Comparison of ENCODE assay signal across 10 cellular contexts in genomic region chr6:157536218-157536534, GRCh38.
DNase-seq lines count a peak whose midpoint lies in the region; TF ChIP-seq lines count a peak whose summit lies in the region.
"Had no signal": no experiment of that assay in that cellular context is flagged by ENCODE, and none has a peak within 500 bp of the region (broad histone marks: within the 10 kb centered on the region; RNA-seq: fewer than 3 reads in every experiment).

No MANE protein-coding gene starts in this region.

- H3K4me3 ChIP-seq in PC-9 = peak overlapping the region; percentile 32; the same call in 1 of the 2 replicates
- H3K4me3 ChIP-seq in endocrine pancreas (ENCODE audit: control insufficient read depth, insufficient read depth, low read length) = peak overlapping the region; percentile 15
- H3K4me3 ChIP-seq in skeletal muscle tissue (ENCODE audit: low read length in 3 of 3) = no peak overlapping the region
- H3K4me3 ChIP-seq: testis had no signal

- H3K9me3 ChIP-seq in PC-9 (ENCODE audit: insufficient read depth, low read depth) (no peaks in the 10 kb centered on the region), endocrine pancreas (ENCODE audit: control insufficient read depth, low read length) (no peaks in the 10 kb centered on the region), skeletal muscle tissue (ENCODE audit: control insufficient read depth in 3 of 3, low read length in 3 of 3) (no peaks in the 10 kb centered on the region)
- H3K9me3 ChIP-seq: testis had no signal

- H3K36me3 ChIP-seq in PC-9 (ENCODE audit: low read depth) (no peaks in the 10 kb centered on the region), endocrine pancreas (ENCODE audit: control insufficient read depth, insufficient read depth, low read length) (no peaks in the 10 kb centered on the region), skeletal muscle tissue (ENCODE audit: control insufficient read depth in 3 of 3, insufficient read depth in 3 of 3, low read length in 3 of 3) (no peaks in the 10 kb centered on the region)

- peak; percentile 78 for DNase-seq in SIG-M5 treated with dmso at 0.1 percent for 504 hours (lab: John Stamatoyannopoulos, UW; ENCODE audit: unreplicated experiment)
- DNase-seq in SIG-M5 (lab: John Stamatoyannopoulos, UW) = no peak
- no peak for DNase-seq in PC-9
- no peak for DNase-seq in activated gamma-delta T cell treated with Interleukin-2 at 50 U/mL for 16 hours
- DNase-seq in LoVo (ENCODE audit: low spot score) = no peak
- DNase-seq in cerebellar cortex (ENCODE audit: low spot score) = no peak
- DNase-seq: testis had no signal

- CTCF ChIA-PET in PC-9 (lab: Charles Lee) = no interaction called here

- no peaks in the 10 kb centered on the region for H3K9me2 ChIP-seq in PC-9 (ENCODE audit: insufficient read depth)

- H2AFZ ChIP-seq in PC-9 = peak overlapping the region; percentile 73

- H3K79me2 ChIP-seq in PC-9 (ENCODE audit: low read depth) = peaks cover 7% of the 10 kb centered on the region; the same call in 1 of the 2 replicates

- intact Hi-C loops in PC-9 (cut with micrococcal nuclease; ENCODE audit: unreplicated experiment) = no loop called here

- H4K20me1 ChIP-seq in PC-9 (ENCODE audit: insufficient read depth) = no peaks in the 10 kb centered on the region

- no peak overlapping the region for H3K9ac ChIP-seq in endocrine pancreas (ENCODE audit: control insufficient read depth, insufficient read depth, low read length)
- no peak overlapping the region for H3K9ac ChIP-seq in skeletal muscle tissue (ENCODE audit: low read depth in 1 of 3, low read length in 3 of 3)

- H3F3A ChIP-seq in PC-9 (ENCODE audit: insufficient read depth, low read depth) = peaks cover 21% of the 10 kb centered on the region

- peak overlapping the region; percentile 75 for H3K4me2 ChIP-seq in PC-9

- H3K27me3 ChIP-seq in PC-9 (ENCODE audit: insufficient read depth, low read depth) (no peaks in the 10 kb centered on the region), endocrine pancreas (ENCODE audit: control insufficient read depth, insufficient read depth, low read length) (no peaks in the 10 kb centered on the region), skeletal muscle tissue (ENCODE audit: control insufficient read depth in 3 of 3, insufficient read depth in 3 of 3, low read length in 3 of 3) (no peaks in the 10 kb centered on the region)
- H3K27me3 ChIP-seq: testis had no signal

- peaks cover 46% of the 10 kb centered on the region for H3K4me1 ChIP-seq in PC-9 (replicated peaks; ENCODE audit: insufficient read depth)
- peaks cover 16% of the 10 kb centered on the region for H3K4me1 ChIP-seq in endocrine pancreas (ENCODE audit: control insufficient read depth, insufficient read depth, low read length)
- H3K4me1 ChIP-seq in skeletal muscle tissue (ENCODE audit: control insufficient read depth in 3 of 3, insufficient read depth in 3 of 3, low read length in 3 of 3) = peaks cover 40 to 67% (median 47%) of the 10 kb centered on the region in 3 donors

- TF ChIP-seq CTCF in PC-9 (conservative IDR thresholded peaks at IDR 0.05) = no peak

- H3K27ac ChIP-seq in PC-9 (peak overlapping the region; percentile 95), skeletal muscle tissue (ENCODE audit: low read depth, low read length) (peak overlapping the region; percentile 34)
- H3K27ac ChIP-seq: 22Rv1 had no signal

- no TSS peak for BruUV-seq in PC-9 (replicated peaks; lab: Mats Ljungman, UMichigan)

- POLR2A ChIA-PET in PC-9 (lab: Charles Lee; ENCODE audit: unreplicated experiment) = no interaction called here

Comparison
In these comparisons a context has a peak if more than half of its experiments do, and no peak if none do; other contexts are left out.
1. H3K4me3 ChIP-seq: peak in PC-9 (single experiment) and endocrine pancreas (single experiment); none in skeletal muscle tissue (0 of 3).